27 cellular contexts compared by ENCODE assay signal in the genomic region with DNA sequence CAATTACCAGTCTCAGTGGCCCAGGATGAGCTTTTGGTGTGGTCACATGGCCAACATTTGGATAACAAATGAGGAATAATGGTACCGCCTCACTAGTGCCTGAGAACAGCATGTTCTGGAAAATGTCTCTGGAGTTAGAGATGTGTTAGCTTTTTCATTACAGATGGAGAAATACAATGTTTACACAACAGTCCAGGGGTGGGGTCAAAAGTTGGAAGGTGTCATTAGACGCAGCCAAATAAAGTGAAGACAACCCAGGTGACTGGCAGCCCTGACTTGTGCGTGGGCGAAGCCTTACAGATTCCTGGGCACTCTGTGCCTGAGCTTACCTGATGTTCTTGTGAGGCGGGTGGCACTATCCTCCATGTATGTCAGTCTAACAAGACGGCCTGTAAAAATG. TPM values are rescaled to one million over a fixed set of nuclear protein-coding genes. Genes with fewer than 3 reads are reported as not detected.
DNase-seq lines count a peak whose midpoint lies in the region; ATAC-seq and TF ChIP-seq lines count a peak whose summit lies in the region.
"Had no signal": no experiment of that assay in that cellular context is flagged by ENCODE, and none has a peak within 500 bp of the region (broad histone marks: within the 10 kb centered on the region; RNA-seq: fewer than 3 reads in every experiment).

No MANE protein-coding gene starts in this region.

- no peak overlapping the region for H3K4me3 Mint-ChIP-seq in activated CD4-positive, alpha-beta memory T cell treated with anti-CD3 and anti-CD28 coated beads, Interleukin-2, amount 10 ng/mL, durations not matched to agents 7 days and 5 days
- H3K4me3 Mint-ChIP-seq in activated CD4-positive, alpha-beta memory T cell treated with anti-CD3 and anti-CD28 coated beads for 36 hours, result no peak overlapping the region
- H3K4me3 Mint-ChIP-seq: CD14-positive monocyte; CD8-positive, alpha-beta memory T cell had no signal

- H3K36me3 ChIP-seq in right lobe of liver, result peaks cover 0 to 35% (median 11%) of the 10 kb centered on the region in 4 donors
- H3K36me3 ChIP-seq: BE2C had no signal

- TF ChIP-seq CTCF in 22Rv1 (IDR thresholded peaks at IDR 0.05) (no peak), right lobe of liver (IDR thresholded peaks at IDR 0.05) (no peak)

- no peaks in the 10 kb centered on the region for H3K9me3 ChIP-seq in right lobe of liver
- H3K9me3 ChIP-seq: BE2C, SJSA1 had no signal

- intact Hi-C loops in activated CD4-positive, alpha-beta memory T cell treated with anti-CD3 and anti-CD28 coated beads for 36 hours (cut with micrococcal nuclease), result no loop called here
- intact Hi-C loops in right lobe of liver (cut with DNase I), result no loop called here

- H3K9me3 Mint-ChIP-seq in activated CD4-positive, alpha-beta memory T cell treated with anti-CD3 and anti-CD28 coated beads, Interleukin-2, amount 10 ng/mL, durations not matched to agents 7 days and 5 days, result no peaks in the 10 kb centered on the region
- no peaks in the 10 kb centered on the region for H3K9me3 Mint-ChIP-seq in activated CD4-positive, alpha-beta memory T cell treated with anti-CD3 and anti-CD28 coated beads for 36 hours
- H3K9me3 Mint-ChIP-seq: CD14-positive monocyte; CD8-positive, alpha-beta memory T cell had no signal

- TF ChIP-seq POLR2A in right lobe of liver (IDR thresholded peaks at IDR 0.05), result no peak

- H3K36me3 Mint-ChIP-seq in activated CD4-positive, alpha-beta memory T cell treated with anti-CD3 and anti-CD28 coated beads, Interleukin-2, amount 10 ng/mL, durations not matched to agents 7 days and 5 days (ENCODE audit: low read depth), result peaks cover 47% of the 10 kb centered on the region
- H3K36me3 Mint-ChIP-seq in activated CD4-positive, alpha-beta memory T cell treated with anti-CD3 and anti-CD28 coated beads for 36 hours, result peaks cover 17% of the 10 kb centered on the region

- peak; percentile 74 to 79 (median 78) for ATAC-seq in right lobe of liver
- ATAC-seq: PC-3 had no signal

- H3K27me3 Mint-ChIP-seq in activated CD4-positive, alpha-beta memory T cell treated with anti-CD3 and anti-CD28 coated beads, Interleukin-2, amount 10 ng/mL, durations not matched to agents 7 days and 5 days, result peaks cover 2% of the 10 kb centered on the region
- no peaks in the 10 kb centered on the region for H3K27me3 Mint-ChIP-seq in activated CD4-positive, alpha-beta memory T cell treated with anti-CD3 and anti-CD28 coated beads for 36 hours

- H3K27me3 ChIP-seq in right lobe of liver, result no peaks in the 10 kb centered on the region
- H3K27me3 ChIP-seq: BE2C, SJSA1 had no signal

- peaks cover 10% of the 10 kb centered on the region for H3K4me1 Mint-ChIP-seq in activated CD4-positive, alpha-beta memory T cell treated with anti-CD3 and anti-CD28 coated beads, Interleukin-2, amount 10 ng/mL, durations not matched to agents 7 days and 5 days
- H3K4me1 Mint-ChIP-seq in activated CD4-positive, alpha-beta memory T cell treated with anti-CD3 and anti-CD28 coated beads for 36 hours (ENCODE audit: low read depth), result no peaks in the 10 kb centered on the region
- H3K4me1 Mint-ChIP-seq: CD8-positive, alpha-beta memory T cell had no signal

- DNase-seq in activated CD4-positive, alpha-beta memory T cell treated with anti-CD3 and anti-CD28 coated beads, Interleukin-2, amount 10 ng/mL, durations not matched to agents 7 days and 5 days, result no peak
- no peak for DNase-seq in activated CD4-positive, alpha-beta memory T cell treated with anti-CD3 and anti-CD28 coated beads for 36 hours
- DNase-seq in caudate nucleus (lab: John Stamatoyannopoulos, UW) (no peak), right lobe of liver (peak in 1 of 3 donors; percentile 59), putamen (ENCODE audit: low spot score) (no peak), SW 1271 (lab: John Stamatoyannopoulos, UW) (no peak)
- DNase-seq: 8988T; ACHN; BE2C; CD8-positive, alpha-beta memory T cell; DMS153; DND-41; H7; Karpas-422; NCI-H1092; NCI-H1417 treated with DMSO at 0.1 percent for 48 hours; NCI-H1694 treated with DMSO at 0.1 percent for 48 hours; NCI-H2081; NCI-H226; NCI-H510A; NCI-H774; NK-92 treated with Interleukin-12 subunit alpha and Interleukin-12 subunit beta, amount 100 ng/mL, for 24 hours; PC-3 had no signal

- CTCF ChIA-PET in activated CD4-positive, alpha-beta memory T cell treated with anti-CD3 and anti-CD28 coated beads, Interleukin-2, amount 10 ng/mL, durations not matched to agents 7 days and 5 days (lab: Charles Lee), result interaction anchor here (1.1 kb wide), 1 partner anchor 149 kb away, joined by 3 read pairs; no protein-coding TSS in a partner anchor
- CTCF ChIA-PET in activated CD4-positive, alpha-beta memory T cell treated with anti-CD3 and anti-CD28 coated beads for 36 hours (lab: Charles Lee), result no interaction called here

- H3K27ac Mint-ChIP-seq in activated CD4-positive, alpha-beta memory T cell treated with anti-CD3 and anti-CD28 coated beads, Interleukin-2, amount 10 ng/mL, durations not matched to agents 7 days and 5 days, result peak overlapping the region; percentile 16
- no peak overlapping the region for H3K27ac Mint-ChIP-seq in activated CD4-positive, alpha-beta memory T cell treated with anti-CD3 and anti-CD28 coated beads for 36 hours
- H3K27ac Mint-ChIP-seq: CD14-positive monocyte had no signal

- no peak overlapping the region for H3K4me3 ChIP-seq in right lobe of liver
- H3K4me3 ChIP-seq: SJSA1 had no signal

- peaks cover 0 to 7% (median 3%) of the 10 kb centered on the region in 4 donors for H3K4me1 ChIP-seq in right lobe of liver
- H3K4me1 ChIP-seq: BE2C, SJSA1 had no signal

- POLR2A ChIA-PET in activated CD4-positive, alpha-beta memory T cell treated with anti-CD3 and anti-CD28 coated beads, Interleukin-2, amount 10 ng/mL, durations not matched to agents 7 days and 5 days (lab: Charles Lee), result no interaction called here
- POLR2A ChIA-PET in activated CD4-positive, alpha-beta memory T cell treated with anti-CD3 and anti-CD28 coated beads for 36 hours (lab: Charles Lee), result no interaction called here

- WGBS in right lobe of liver (ENCODE audit: insufficient coverage, low coverage, low lambda C conversion rate, missing lambda C conversion rate), result 75% methylated on average over 6 of the region's 6 CpGs

- H3K27ac ChIP-seq in 22Rv1, result 0 out of 2 replicates have a peak overlapping the region, but pooled peaks have one; percentile 12
- H3K27ac ChIP-seq in caudate nucleus (ENCODE audit: low read depth, low read length), result peak overlapping the region; percentile 5
- peak overlapping the region in 2 of 3 donors; percentile 27 to 39 for H3K27ac ChIP-seq in right lobe of liver
- H3K27ac ChIP-seq: HL-60, SJSA1 had no signal

RNA-seq across cellular contexts. Expression of gene IL17RB, which starts 12.8 kb away (rescaled TPM):
- 10 to 100 TPM; 60.7 to 62.4 TPM for total RNA-seq in activated CD4-positive, alpha-beta memory T cell treated with anti-CD3 and anti-CD28 coated beads, Interleukin-2, amount 10 ng/mL, durations not matched to agents 7 days and 5 days
- 1 to 10 TPM in 1 of 2 experiments, under 1 TPM in 1; 0.92 to 1.1 TPM for total RNA-seq in activated CD4-positive, alpha-beta memory T cell treated with anti-CD3 and anti-CD28 coated beads for 36 hours
- total RNA-seq in right lobe of liver, result 10 to 100 TPM; 19.8 to 30.2 (median 27.3) TPM
- total RNA-seq: SJSA1 had no signal

RNA-seq across cellular contexts. Expression of gene CHDH, which starts 13.0 kb away (rescaled TPM):
- 1 to 10 TPM; 9.0 to 9.1 TPM for total RNA-seq in activated CD4-positive, alpha-beta memory T cell treated with anti-CD3 and anti-CD28 coated beads, Interleukin-2, amount 10 ng/mL, durations not matched to agents 7 days and 5 days
- total RNA-seq in activated CD4-positive, alpha-beta memory T cell treated with anti-CD3 and anti-CD28 coated beads for 36 hours, result under 1 TPM; 0.41 to 0.59 TPM
- 10 to 100 TPM; 25.0 to 49.1 (median 39.4) TPM for total RNA-seq in right lobe of liver
- total RNA-seq: SJSA1 had no signal

RNA-seq across cellular contexts. Expression of gene ACTR8, which starts 22.8 kb away (rescaled TPM):
- 10 to 100 TPM; 42.9 to 48.0 TPM for total RNA-seq in activated CD4-positive, alpha-beta memory T cell treated with anti-CD3 and anti-CD28 coated beads, Interleukin-2, amount 10 ng/mL, durations not matched to agents 7 days and 5 days
- 10 to 100 TPM; 32.0 to 33.1 TPM for total RNA-seq in activated CD4-positive, alpha-beta memory T cell treated with anti-CD3 and anti-CD28 coated beads for 36 hours
- total RNA-seq in right lobe of liver, result 10 to 100 TPM in 2 of 6 experiments, 1 to 10 TPM in 4; 6.7 to 12.0 (median 9.6) TPM

RNA-seq across cellular contexts. Expression of gene SELENOK, which starts 32.5 kb away (rescaled TPM):
- 10 to 100 TPM; 79.8 to 80.9 TPM for total RNA-seq in activated CD4-positive, alpha-beta memory T cell treated with anti-CD3 and anti-CD28 coated beads, Interleukin-2, amount 10 ng/mL, durations not matched to agents 7 days and 5 days
- total RNA-seq in activated CD4-positive, alpha-beta memory T cell treated with anti-CD3 and anti-CD28 coated beads for 36 hours, result 10 to 100 TPM; 55.3 to 56.4 TPM
- total RNA-seq in right lobe of liver, result 10 to 100 TPM; 23.0 to 34.7 (median 29.3) TPM

Comparison
In these comparisons a context has a peak if more than half of its experiments do, and no peak if none do; other contexts are left out.
1. RNA of gene IL17RB, which starts 12.8 kb away (total RNA-seq): 60.7 to 62.4 TPM in activated CD4-positive, alpha-beta memory T cell treated with anti-CD3 and anti-CD28 coated beads, Interleukin-2, amount 10 ng/mL, durations not matched to agents 7 days and 5 days and 19.8 to 30.2 TPM in right lobe of liver; 0.92 to 1.1 TPM in activated CD4-positive, alpha-beta memory T cell treated with anti-CD3 and anti-CD28 coated beads for 36 hours; every median in the first group is over 10 times any median in the second.
2. RNA of gene CHDH, which starts 13.0 kb away (total RNA-seq): 25.0 to 49.1 TPM in right lobe of liver and 9.0 to 9.1 TPM in activated CD4-positive, alpha-beta memory T cell treated with anti-CD3 and anti-CD28 coated beads, Interleukin-2, amount 10 ng/mL, durations not matched to agents 7 days and 5 days; 0.41 to 0.59 TPM in activated CD4-positive, alpha-beta memory T cell treated with anti-CD3 and anti-CD28 coated beads for 36 hours; every median in the first group is over 4 times any median in the second.
3. Peak in every context shown above with its lines, with median percentiles within 50 percentile points of each other: H3K27ac ChIP-seq.